ENCODE assay signal across 23 cellular contexts in genomic region chr6:27476090-27476489, GRCh38. TPM values are rescaled to one million over a fixed set of nuclear protein-coding genes. Genes with fewer than 3 reads are reported as not detected.
A peak's percentile ranks its signal among the peaks of the same experiment; 100 is the strongest.
DNase-seq lines count a peak whose midpoint lies in the region; ATAC-seq, FAIRE-seq and TF ChIP-seq lines count a peak whose summit lies in the region.
"Had no signal": no experiment of that assay in that cellular context is flagged by ENCODE, and none has a peak within 500 bp of the region (broad histone marks: within the 10 kb centered on the region; RNA-seq: fewer than 3 reads in every experiment).

No MANE protein-coding gene starts in this region.

- H2AK9ac ChIP-seq in IMR-90 (replicated peaks; ENCODE audit: low read depth, low read length, poor library complexity), result no peak overlapping the region

- H4K20me1 ChIP-seq in IMR-90 (ENCODE audit: insufficient read depth, low read length), result no peaks in the 10 kb centered on the region
- no peaks in the 10 kb centered on the region for H4K20me1 ChIP-seq in K562 (replicated peaks; ENCODE audit: control insufficient read depth, insufficient read depth, low read length)
- H4K20me1 ChIP-seq in hepatocyte (ENCODE audit: insufficient read depth, poor library complexity, severe bottlenecking), result no peaks in the 10 kb centered on the region
- H4K20me1 ChIP-seq: BLaER1 had no signal

- no peak overlapping the region for H3K18ac ChIP-seq in IMR-90 (ENCODE audit: low read depth, low read length)

- H3K9me1 ChIP-seq in IMR-90 (ENCODE audit: insufficient read depth, low read length), result no peaks in the 10 kb centered on the region
- no peaks in the 10 kb centered on the region for H3K9me1 ChIP-seq in K562 (ENCODE audit: control insufficient read depth, insufficient read depth, low read length)

- H3K4me2 ChIP-seq in IMR-90 (ENCODE audit: low read depth, low read length) (no peak overlapping the region), K562 (ENCODE audit: insufficient read depth, low read length) (no peak overlapping the region), hepatocyte (no peak overlapping the region)
- H3K4me2 ChIP-seq: BLaER1 had no signal

- no peak for TF ChIP-seq EP300 in K562 (IDR thresholded peaks at IDR 0.05; ENCODE audit: low read length)

- H3K79me2 ChIP-seq in K562 (ENCODE audit: control insufficient read depth, insufficient read depth, low read length), result peaks cover 22% of the 10 kb centered on the region
- H3K79me2 ChIP-seq in hepatocyte, result peaks cover 12% of the 10 kb centered on the region

- TF ChIP-seq POLR2A in IMR-90 (IDR thresholded peaks at IDR 0.05; ENCODE audit: low read depth, low read length) (no peak), K562 (conservative IDR thresholded peaks at IDR 0.05) (no peak)

- dilution Hi-C loops in IMR-90 (cut with HindIII; ENCODE audit: low sequenced_read_pairs, unreplicated experiment), result no loop called here

- H4K8ac ChIP-seq in IMR-90 (ENCODE audit: low read depth in 2 of 2, low read length in 2 of 2), result no peak overlapping the region

- H2BK5ac ChIP-seq in IMR-90 (ENCODE audit: low read depth, low read length, poor library complexity, severe bottlenecking), result no peak overlapping the region

- H3K36me3 ChIP-seq in IMR-90 (ENCODE audit: control insufficient read depth, insufficient read depth, low read length) (no peaks in the 10 kb centered on the region), K562 (ENCODE audit: control insufficient read depth, insufficient read depth, low read length) (no peaks in the 10 kb centered on the region), hepatocyte (replicated peaks; ENCODE audit: insufficient read depth, low read depth) (no peaks in the 10 kb centered on the region)
- H3K36me3 ChIP-seq: BE2C, BLaER1 had no signal

- no peak for DNase-seq in CD4-positive, alpha-beta T cell
- DNase-seq in IMR-90, result no peak
- DNase-seq in K562 (ENCODE audit: extremely low read depth in 1 of 4, low spot score in 3 of 4), result no peak
- no peak for DNase-seq in NCI-H2196 treated with DMSO at 0.1 percent for 48 hours (lab: John Stamatoyannopoulos, UW; ENCODE audit: unreplicated experiment)
- DNase-seq in naive thymus-derived CD8-positive, alpha-beta T cell, result no peak
- no peak for DNase-seq in hepatocyte (ENCODE audit: low spot score)
- DNase-seq: 8988T; ACHN; BE2C; C1 segment of cervical spinal cord; Caco-2; Calu3; CD4-positive, CD25-positive, alpha-beta regulatory T cell; CD8-positive, alpha-beta T cell; DMS79 treated with DMSO at 0.1 percent for 48 hours; GF-D8 had no signal

- FAIRE-seq in K562 (lab: Jason Lieb, UNC), result no peak
- FAIRE-seq: A204.1, D721Med, G401.6, GM12891, GM19239 had no signal

- WGBS in IMR-90 (ENCODE audit: extremely low coverage in 2 of 2, insufficient read length in 1 of 2), 2 experiments, result no CpG with 5 or more reads among the region's 1 CpG
- WGBS in K562 (ENCODE audit: insufficient coverage, low coverage, missing lambda C conversion rate), result 85% methylated on average over 1 of the region's 1 CpG
- 96% methylated on average over 1 of the region's 1 CpG for WGBS in hepatocyte (ENCODE audit: low lambda C conversion rate, missing lambda C conversion rate)

- no peaks in the 10 kb centered on the region for H3K9me2 ChIP-seq in hepatocyte (replicated peaks; ENCODE audit: insufficient read depth)

- TF ChIP-seq RAD21 in IMR-90 (IDR thresholded peaks at IDR 0.05; ENCODE audit: low read length) (no peak), K562 (CRISPR knock-in tag; conservative IDR thresholded peaks at IDR 0.05 in 1 of 2, IDR thresholded peaks at IDR 0.05 in 1 of 2) (no peak)

- no peak overlapping the region for H3K4ac ChIP-seq in IMR-90 (ENCODE audit: low read depth, low read length)

- peaks cover 14% of the 10 kb centered on the region for H3K36me3 Mint-ChIP-seq in CD4-positive, alpha-beta T cell (ENCODE audit: low read depth)
- H3K36me3 Mint-ChIP-seq in naive thymus-derived CD8-positive, alpha-beta T cell, result no peaks in the 10 kb centered on the region
- H3K36me3 Mint-ChIP-seq: CD14-positive monocyte; CD4-positive, CD25-positive, alpha-beta regulatory T cell had no signal

- peaks cover 22% of the 10 kb centered on the region for H3K4me1 Mint-ChIP-seq in CD4-positive, alpha-beta T cell (ENCODE audit: low read depth)
- H3K4me1 Mint-ChIP-seq in naive thymus-derived CD8-positive, alpha-beta T cell, result peaks cover 13 to 35% (median 18%) of the 10 kb centered on the region in 4 donors

- ATAC-seq in CD4-positive, alpha-beta T cell (ENCODE audit: poor library complexity), result no peak
- ATAC-seq in IMR-90 (ENCODE audit: low read depth) (no peak), K562 (no peak)
- ATAC-seq in naive thymus-derived CD8-positive, alpha-beta T cell, result no peak
- ATAC-seq: CD8-positive, alpha-beta T cell had no signal

- no peaks in the 10 kb centered on the region for H3K9me3 ChIP-seq in CD4-positive, alpha-beta T cell (ENCODE audit: control insufficient read depth, low read length)
- H3K9me3 ChIP-seq in IMR-90 (ENCODE audit: control insufficient read depth, insufficient read depth, low read length), result no peaks in the 10 kb centered on the region
- no peaks in the 10 kb centered on the region for H3K9me3 ChIP-seq in K562 (replicated peaks; ENCODE audit: control insufficient read depth, insufficient read depth, low read depth, low read length)
- no peaks in the 10 kb centered on the region for H3K9me3 ChIP-seq in hepatocyte (ENCODE audit: low read depth)
- H3K9me3 ChIP-seq: BE2C, BLaER1, Caco-2 had no signal

- H3K4me3 Mint-ChIP-seq in CD4-positive, alpha-beta T cell, result peak overlapping the region; percentile 30
- no peak overlapping the region for H3K4me3 Mint-ChIP-seq in naive thymus-derived CD8-positive, alpha-beta T cell
- H3K4me3 Mint-ChIP-seq: CD14-positive monocyte; CD8-positive, alpha-beta T cell had no signal

- H2BK15ac ChIP-seq in IMR-90 (ENCODE audit: low read depth, low read length), result no peak overlapping the region

- no peak overlapping the region for H3K4me3 ChIP-seq in IMR-90 (ENCODE audit: insufficient read depth, low read depth, low read length)
- H3K4me3 ChIP-seq in K562, result no peak overlapping the region
- H3K4me3 ChIP-seq in hepatocyte, result no peak overlapping the region
- H3K4me3 ChIP-seq: BLaER1 had no signal

- no peak overlapping the region for H3K27ac ChIP-seq in CD4-positive, alpha-beta T cell (ENCODE audit: low read depth, low read length)
- H3K27ac ChIP-seq in IMR-90 (ENCODE audit: insufficient read depth, low read length) (no peak overlapping the region), K562 (ENCODE audit: extremely low read depth, low read depth, low read length) (no peak overlapping the region), hepatocyte (no peak overlapping the region)
- H3K27ac ChIP-seq: BLaER1 had no signal

- in situ Hi-C loops in IMR-90 (cut with MboI; ENCODE audit: low sequenced_read_pairs) (loop anchor here (10.0 to 25.0 kb wide), 3 partner anchors 311 to 1139 kb away; a partner anchor contains a TSS), K562 (cut with MboI) (no loop called here)

- BruUV-seq in IMR-90 (replicated peaks; lab: Mats Ljungman, UMichigan) (no TSS peak), K562 (replicated peaks; lab: Mats Ljungman, UMichigan) (no TSS peak)

- H3K79me1 ChIP-seq in IMR-90 (ENCODE audit: low read depth in 1 of 2, low read length in 2 of 2), result peaks cover 5 to 8% of the 10 kb centered on the region in 2 experiments; a peak in 3 of 4 replicates

- no peak overlapping the region for H3K9ac ChIP-seq in IMR-90 (ENCODE audit: low read depth, low read length)
- H3K9ac ChIP-seq in K562 (ENCODE audit: insufficient read depth in 1 of 2, low read depth in 2 of 2, low read length in 2 of 2), result no peak overlapping the region; a peak in 1 of 4 replicates
- H3K9ac ChIP-seq: BLaER1 had no signal

- H3K14ac ChIP-seq in IMR-90 (replicated peaks; ENCODE audit: low read depth, low read length), result no peak overlapping the region

- no peaks in the 10 kb centered on the region for H3K4me1 ChIP-seq in IMR-90 (ENCODE audit: control insufficient read depth, insufficient read depth, low read length)
- peaks cover 4 to 12% of the 10 kb centered on the region in 2 experiments; a peak in 2 of 5 replicates for H3K4me1 ChIP-seq in K562 (replicated peaks in 1 of 2; ENCODE audit: control insufficient read depth in 2 of 2, insufficient read depth in 2 of 2, low read length in 2 of 2)
- H3K4me1 ChIP-seq in hepatocyte (ENCODE audit: insufficient read depth), result peaks cover 11% of the 10 kb centered on the region
- H3K4me1 ChIP-seq: BE2C had no signal

- H2AFZ ChIP-seq in IMR-90 (replicated peaks; ENCODE audit: low read length, poor library complexity) (no peak overlapping the region), K562 (ENCODE audit: low read depth, low read length) (no peak overlapping the region), hepatocyte (no peak overlapping the region)

- no peak overlapping the region for H2BK20ac ChIP-seq in IMR-90 (ENCODE audit: low read depth, low read length)

- H2BK120ac ChIP-seq in IMR-90 (ENCODE audit: low read depth, low read length), result no peak overlapping the region

- POLR2A ChIA-PET in CD4-positive, alpha-beta T cell (lab: Charles Lee), result interaction anchor here (0.6 kb wide), 1 partner anchor 1202 kb away, joined by 3 read pairs; no protein-coding TSS in a partner anchor
- POLR2A ChIA-PET in IMR-90 (lab: Charles Lee; ENCODE audit: unreplicated experiment), result no interaction called here
- POLR2A ChIA-PET in K562 (lab: Yijun Ruan, JAX), result interaction anchor here (1.3 to 1.4 kb wide), 3 partner anchors 19 to 354 kb away, joined by 3 to 5 read pairs (median 4); no protein-coding TSS in a partner anchor
- POLR2A ChIA-PET in naive thymus-derived CD8-positive, alpha-beta T cell (lab: Charles Lee), result no interaction called here

- no peak overlapping the region for H3K23ac ChIP-seq in IMR-90 (ENCODE audit: low read depth, low read length)

- no peak overlapping the region for H4K91ac ChIP-seq in IMR-90 (ENCODE audit: insufficient read depth, low read depth, low read length)

- no peaks in the 10 kb centered on the region for H3K9me3 Mint-ChIP-seq in CD4-positive, alpha-beta T cell
- H3K9me3 Mint-ChIP-seq in naive thymus-derived CD8-positive, alpha-beta T cell, result peaks cover 0 to 3% (median 0%) of the 10 kb centered on the region in 9 donors
- H3K9me3 Mint-ChIP-seq: CD8-positive, alpha-beta T cell had no signal

- H2AK5ac ChIP-seq in IMR-90 (ENCODE audit: low read depth, low read length), result no peak overlapping the region

- no peak for TF ChIP-seq CTCF in CD4-positive, alpha-beta T cell (IDR thresholded peaks at IDR 0.05)
- TF ChIP-seq CTCF in IMR-90 (conservative IDR thresholded peaks at IDR 0.05; ENCODE audit: low read depth, low read length) (no peak), K562 (IDR thresholded peaks at IDR 0.05 in 2 of 3, conservative IDR thresholded peaks at IDR 0.05 in 1 of 3; ENCODE audit: insufficient read depth in 2 of 3, low read depth in 1 of 3, low read length in 3 of 3) (no peak), hepatocyte (IDR thresholded peaks at IDR 0.05; ENCODE audit: poor library complexity) (no peak)

- no peak overlapping the region for H4K5ac ChIP-seq in IMR-90 (ENCODE audit: low read depth, low read length)

- CTCF ChIA-PET in CD4-positive, alpha-beta T cell (lab: Charles Lee), result interaction anchor here (1.5 kb wide), 1 partner anchor 276 kb away, joined by 4 read pairs; no protein-coding TSS in a partner anchor
- CTCF ChIA-PET in IMR-90 (lab: Yijun Ruan, JAX), result no interaction called here
- CTCF ChIA-PET in K562 (lab: Yijun Ruan, JAX; ENCODE audit: low intra/inter-chr PET ratio), result no interaction called here

- intact Hi-C loops in CD4-positive, alpha-beta T cell (cut with DNase I, micrococcal nuclease), result loop anchor here (5.0 to 10.0 kb wide), 10 partner anchors 41 to 1451 kb away; partner anchors contain the start of genes HMGN4 (in 1 of the 2) and ZSCAN23 (in 1 of the 2)
- intact Hi-C loops in IMR-90 (cut with micrococcal nuclease) (loop anchor here (5.0 to 10.0 kb wide), 6 partner anchors 209 to 1469 kb away; no protein-coding TSS in a partner anchor), K562 (cut with micrococcal nuclease) (loop anchor here (5.0 to 10.0 kb wide), 2 partner anchors 131 to 921 kb away; no protein-coding TSS in a partner anchor)

- no peak overlapping the region for H3K56ac ChIP-seq in IMR-90 (ENCODE audit: extremely low read depth, insufficient read depth, low read length)

- H3K27ac Mint-ChIP-seq in CD4-positive, alpha-beta T cell, result no peak overlapping the region
- H3K27ac Mint-ChIP-seq in naive thymus-derived CD8-positive, alpha-beta T cell, result peak overlapping the region in 1 of 10 donors; percentile 34
- H3K27ac Mint-ChIP-seq: CD14-positive monocyte had no signal

- H3K27me3 ChIP-seq in CD4-positive, alpha-beta T cell (ENCODE audit: control insufficient read depth, insufficient read depth, low read length), result no peaks in the 10 kb centered on the region
- H3K27me3 ChIP-seq in IMR-90 (ENCODE audit: control insufficient read depth, insufficient read depth, low read length), result no peaks in the 10 kb centered on the region
- H3K27me3 ChIP-seq in K562 (ENCODE audit: control insufficient read depth in 2 of 2, insufficient read depth in 2 of 2, low read length in 2 of 2), result no peaks in the 10 kb centered on the region
- H3K27me3 ChIP-seq in hepatocyte, result no peaks in the 10 kb centered on the region
- H3K27me3 ChIP-seq: BE2C, BLaER1 had no signal

- H3K27me3 Mint-ChIP-seq in CD4-positive, alpha-beta T cell, result no peaks in the 10 kb centered on the region
- no peaks in the 10 kb centered on the region for H3K27me3 Mint-ChIP-seq in naive thymus-derived CD8-positive, alpha-beta T cell
- H3K27me3 Mint-ChIP-seq: CD4-positive, CD25-positive, alpha-beta regulatory T cell had no signal

RNA-seq across cellular contexts. Expression of gene ZNF184, which starts 3.2 kb away (rescaled TPM):
- 10 to 100 TPM; 19.6 to 21.1 TPM for total RNA-seq in CD4-positive, alpha-beta T cell
- total RNA-seq in IMR-90 (2012; rRNA removed) (8.1 and 10.6 TPM in 2 replicates), K562 (2014; rRNA removed) (10.2 and 11.2 TPM in 2 replicates), K562 (2014; rRNA removed; fragmentation: Illumina TruSeq; extraction: Trizol) (21.6 and 25.5 TPM in 2 replicates), K562 (2015; rRNA removed; fragmentation: Illumina TruSeq; extraction: Trizol) (22.1 and 22.2 TPM in 2 replicates), K562 (2021) (10.7 and 11.0 TPM in 2 replicates), hepatocyte (10.7 and 12.3 TPM in 2 replicates)
- polyA plus RNA-seq in IMR-90 (2012; rRNA removed) (2.0 and 2.8 TPM in 2 replicates), K562 (2011; rRNA removed) (11.6 and 13.8 TPM in 2 replicates), K562 (2014; fragmentation: Illumina TruSeq; extraction: Trizol) (12.8 and 16.2 TPM in 2 replicates), K562 (2014; fragmentation: Nextera tagmentation; extraction: Ambion mirVana) (10 to 100 TPM in 1 of 2 experiments, 1 to 10 TPM in 1; 7.6 to 12.8 TPM), K562 (2014; rRNA removed) (7.7 and 9.0 TPM in 2 replicates), hepatocyte (5.1 and 5.3 TPM in 2 replicates)
- polyA plus RNA-seq in IMR-90 (2012; cell fraction: cytosol; rRNA removed), result 0.26 and 0.49 TPM in 2 replicates
- polyA plus RNA-seq in IMR-90 (2012; cell fraction: nucleus; rRNA removed; ENCODE audit: low replicate concordance), result 0.17 and 3.2 TPM in 2 replicates
- 6.7 and 29.3 TPM in 2 replicates for total RNA-seq in K562 (2011; cell fraction: chromatin; rRNA removed; ENCODE audit: low replicate concordance)
- total RNA-seq in K562 (2011; cell fraction: nucleolus; rRNA removed), result 3.5 and 7.0 TPM in 2 replicates
- 6.2 and 9.2 TPM in 2 replicates for total RNA-seq in K562 (2011; cell fraction: nucleoplasm; rRNA removed)
- 1.7 and 4.6 TPM in 2 replicates for polyA plus RNA-seq in K562 (2011; cell fraction: cytosol; rRNA removed)
- polyA plus RNA-seq in K562 (2011; cell fraction: nucleus; rRNA removed), result 4.5 and 9.0 TPM in 2 replicates
- polyA plus RNA-seq in K562 (2012), result 7.6 and 9.3 TPM in 2 replicates
- polyA minus RNA-seq in K562 (2011; rRNA and poly(A)+ RNA removed), result 18.5 and 30.8 TPM in 2 replicates
- 7.3 and 7.5 TPM in 2 replicates for polyA minus RNA-seq in K562 (2011; cell fraction: cytosol; rRNA and poly(A)+ RNA removed)
- polyA minus RNA-seq in K562 (2011; cell fraction: nucleus; rRNA and poly(A)+ RNA removed), result 6.5 and 12.1 TPM in 2 replicates
- total RNA-seq in naive thymus-derived CD8-positive, alpha-beta T cell, result 10 to 100 TPM; 10.4 to 10.8 TPM
- 1 to 10 TPM; 3.8 to 7.8 (median 7.8) TPM for polyA plus RNA-seq in naive thymus-derived CD8-positive, alpha-beta T cell

Comparison
In these comparisons a context has a peak if more than half of its experiments do, and no peak if none do; other contexts are left out.
1. POLR2A ChIA-PET loops: an anchor here in CD4-positive, alpha-beta T cell (0.6 kb wide) and K562 (1.3 to 1.4 kb wide); none called in IMR-90 and naive thymus-derived CD8-positive, alpha-beta T cell.